8 cellular contexts compared by ENCODE assay signal in the genomic region with DNA sequence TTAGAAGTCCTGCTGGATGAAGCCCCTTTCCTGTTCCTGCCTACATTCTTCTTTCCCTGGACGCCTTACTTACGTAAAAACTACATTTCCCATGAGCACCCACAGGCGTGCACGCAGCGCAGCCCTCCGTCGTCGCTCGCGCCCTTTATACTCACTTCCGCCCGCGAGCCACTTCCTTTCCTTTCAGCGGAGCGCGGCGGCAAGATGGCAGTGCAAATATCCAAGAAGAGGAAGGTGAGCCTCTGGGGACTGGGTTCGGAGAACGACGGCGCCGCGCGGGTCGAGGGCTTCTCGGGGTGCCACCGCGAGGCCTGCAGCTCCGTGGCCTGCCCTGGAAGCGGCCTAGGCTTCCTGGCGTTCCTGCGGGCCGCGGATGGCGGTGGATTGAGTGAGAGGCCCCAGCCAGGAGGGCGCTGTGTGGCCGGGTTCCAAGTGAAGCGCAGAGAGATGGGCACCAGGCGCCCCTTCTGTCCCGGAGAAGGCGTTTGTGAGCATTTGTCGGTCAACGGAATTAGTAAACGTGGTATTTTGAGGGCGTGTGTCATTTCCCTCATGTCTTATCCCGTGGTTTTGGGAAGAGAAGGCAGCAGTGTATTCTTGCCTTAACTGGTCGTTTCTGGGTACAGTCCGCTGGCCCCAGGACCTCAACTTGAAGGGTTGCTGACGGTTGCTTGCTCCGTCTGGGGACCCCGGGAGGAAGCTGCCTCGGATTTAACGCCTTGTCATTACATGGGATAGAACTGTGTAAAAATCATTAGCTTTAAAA. TPM values are rescaled to one million over a fixed set of nuclear protein-coding genes. Genes with fewer than 3 reads are reported as not detected.
DNase-seq lines count a peak whose midpoint lies in the region; ATAC-seq and TF ChIP-seq lines count a peak whose summit lies in the region.

Gene RPS3 (plus strand): TSS at position 175 of the 766 bp plus-strand sequence. CDS start 30 bp downstream, at position 205.

- DNase-seq in GM19238 (ENCODE audit: insufficient read length, low spot score) (peak; percentile 91), NCI-H524 treated with DMSO at 0.1 percent for 48 hours (lab: John Stamatoyannopoulos, UW) (peak; percentile 42), dedifferentiated amniotic fluid mesenchymal stem cell (ENCODE audit: extremely low spot score) (peak; percentile 92), left lung (peak; percentile 92 to 97)
- DNase-seq in activated CD4-positive, alpha-beta T cell treated with anti-CD3 and anti-CD28 coated beads, Interleukin-2, amount 10 ng/mL, durations not matched to agents 24 days and 14 days = peak; percentile 97
- DNase-seq in stimulated activated CD4-positive, alpha-beta T cell treated with anti-CD3 and anti-CD28 coated beads, Interleukin-2, amount 100 ng/mL, for 48 hours = peak; percentile 83

- H3K27me3 ChIP-seq in BLaER1 (no peaks in the 10 kb centered on the region), left lung (no peaks in the 10 kb centered on the region)

- H3K9me3 Mint-ChIP-seq in activated CD4-positive, alpha-beta T cell treated with anti-CD3 and anti-CD28 coated beads, Interleukin-2, amount 10 ng/mL, durations not matched to agents 24 days and 14 days = no peaks in the 10 kb centered on the region

- peak within 1 kb of the TSS; percentile 98 for H3K4me3 Mint-ChIP-seq in activated CD4-positive, alpha-beta T cell treated with anti-CD3 and anti-CD28 coated beads, Interleukin-2, amount 10 ng/mL, durations not matched to agents 24 days and 14 days

- H3K4me1 Mint-ChIP-seq in activated CD4-positive, alpha-beta T cell treated with anti-CD3 and anti-CD28 coated beads, Interleukin-2, amount 10 ng/mL, durations not matched to agents 24 days and 14 days = peaks cover 39% of the 10 kb centered on the region

- H3K36me3 ChIP-seq in BLaER1 (peaks cover 42% of the 10 kb centered on the region), left lung (peaks cover 0 to 39% of the 10 kb centered on the region in 2 donors)

- peaks cover 12% of the 10 kb centered on the region for H3K27me3 Mint-ChIP-seq in activated CD4-positive, alpha-beta T cell treated with anti-CD3 and anti-CD28 coated beads, Interleukin-2, amount 10 ng/mL, durations not matched to agents 24 days and 14 days

- peak within 1 kb of the TSS; percentile 87 for H3K4me2 ChIP-seq in BLaER1

- intact Hi-C loops in activated CD4-positive, alpha-beta T cell treated with anti-CD3 and anti-CD28 coated beads, Interleukin-2, amount 10 ng/mL, durations not matched to agents 24 days and 14 days (cut with micrococcal nuclease) = no loop called here
- intact Hi-C loops in left lung (cut with DNase I) = no loop called here

- peak within 1 kb of the TSS; percentile 84 for H3K4me3 ChIP-seq in BLaER1
- peak within 1 kb of the TSS; percentile 64 to 79 for H3K4me3 ChIP-seq in left lung

- ATAC-seq in HG03442 (IDR thresholded peaks at IDR 0.05; ENCODE audit: unreplicated experiment) (peak; percentile 85), left lung (peak; percentile 95)

- peak within 1 kb of the TSS; percentile 98 for H3K9ac ChIP-seq in BLaER1

- peaks cover 53% of the 10 kb centered on the region for H3K36me3 Mint-ChIP-seq in activated CD4-positive, alpha-beta T cell treated with anti-CD3 and anti-CD28 coated beads, Interleukin-2, amount 10 ng/mL, durations not matched to agents 24 days and 14 days (ENCODE audit: low read depth)

- peak within 1 kb of the TSS; percentile 99 for H3K27ac Mint-ChIP-seq in activated CD4-positive, alpha-beta T cell treated with anti-CD3 and anti-CD28 coated beads, Interleukin-2, amount 10 ng/mL, durations not matched to agents 24 days and 14 days

- H3K27ac ChIP-seq in BLaER1 = peak within 1 kb of the TSS; percentile 97
- H3K27ac ChIP-seq in left lung = peak within 1 kb of the TSS; percentile 92

- TF ChIP-seq CTCF in left lung (IDR thresholded peaks at IDR 0.05) = no peak

- H3K9me3 ChIP-seq in BLaER1 = no peaks in the 10 kb centered on the region
- no peaks in the 10 kb centered on the region for H3K9me3 ChIP-seq in left lung

- peaks cover 71% of the 10 kb centered on the region for H3K4me1 ChIP-seq in BLaER1
- peaks cover 20 to 47% of the 10 kb centered on the region in 2 donors for H3K4me1 ChIP-seq in left lung

- peaks cover 51% of the 10 kb centered on the region for H4K20me1 ChIP-seq in BLaER1

RNA-seq across cellular contexts. Expression of gene RPS3, which starts in this region (rescaled TPM):
- total RNA-seq in activated CD4-positive, alpha-beta T cell treated with anti-CD3 and anti-CD28 coated beads, Interleukin-2, amount 10 ng/mL, durations not matched to agents 24 days and 14 days = 3,383 and 3,385 TPM in 2 replicates
- 1,000 to 10,000 TPM; 1,943 to 2,064 TPM for total RNA-seq in left lung

Comparison
In these comparisons a context has a peak if more than half of its experiments do, and no peak if none do; other contexts are left out.
1. Peak in every context shown above with its lines: DNase-seq, ATAC-seq, H3K4me3 ChIP-seq and H3K27ac ChIP-seq.
2. DNase-seq: peak in every context shown above with its lines; median percentile 97 in activated CD4-positive, alpha-beta T cell treated with anti-CD3 and anti-CD28 coated beads, Interleukin-2, amount 10 ng/mL, durations not matched to agents 24 days and 14 days; 94 in left lung; 92 in dedifferentiated amniotic fluid mesenchymal stem cell; 91 in GM19238; 83 in stimulated activated CD4-positive, alpha-beta T cell treated with anti-CD3 and anti-CD28 coated beads, Interleukin-2, amount 100 ng/mL, for 48 hours; 42 in NCI-H524 treated with DMSO at 0.1 percent for 48 hours.